ENCODE assay signal across 8 cellular contexts in genomic region chr3:194133661-194134230, GRCh38. TPM values are rescaled to one million over a fixed set of nuclear protein-coding genes. Genes with fewer than 3 reads are reported as not detected.
DNase-seq lines count a peak whose midpoint lies in the region; ATAC-seq and TF ChIP-seq lines count a peak whose summit lies in the region.

No MANE protein-coding gene starts in this region.

- H3K27me3 Mint-ChIP-seq in activated naive CD8-positive, alpha-beta T cell treated with anti-CD3 and anti-CD28 coated beads, Interleukin-2, amount 10 ng/mL, durations not matched to agents 7 days and 5 days: peaks cover 77% of the 10 kb centered on the region

- no peaks in the 10 kb centered on the region for H3K9me3 Mint-ChIP-seq in activated naive CD8-positive, alpha-beta T cell treated with anti-CD3 and anti-CD28 coated beads, Interleukin-2, amount 10 ng/mL, durations not matched to agents 7 days and 5 days

- no peaks in the 10 kb centered on the region for H3K36me3 ChIP-seq in iPS DF 6.9 (ENCODE audit: control insufficient read depth, insufficient read depth, low read length)
- no peaks in the 10 kb centered on the region for H3K36me3 ChIP-seq in sigmoid colon

- no CpG with 5 or more reads among the region's 41 CpGs for WGBS in iPS DF 6.9 (ENCODE audit: insufficient coverage, insufficient read length)
- 2 to 5% methylated on average over 41 of the region's 41 CpGs for WGBS in sigmoid colon, 2 donors

- no peak overlapping the region for H3K27ac Mint-ChIP-seq in activated naive CD8-positive, alpha-beta T cell treated with anti-CD3 and anti-CD28 coated beads, Interleukin-2, amount 10 ng/mL, durations not matched to agents 7 days and 5 days

- H3K4me3 ChIP-seq in iPS DF 6.9 (ENCODE audit: low read length) (peak overlapping the region; percentile 20; the same call in 1 of the 2 replicates), sigmoid colon (peak overlapping the region; percentile 2 to 68 (median 62))

- H3K9me3 ChIP-seq in iPS DF 6.9 (ENCODE audit: control insufficient read depth, insufficient read depth, low read length): no peaks in the 10 kb centered on the region
- H3K9me3 ChIP-seq in sigmoid colon: no peaks in the 10 kb centered on the region

- H3K27ac ChIP-seq in iPS DF 6.9 (ENCODE audit: low read length): no peak overlapping the region
- peak overlapping the region; percentile 79 to 97 (median 92) for H3K27ac ChIP-seq in sigmoid colon

- intact Hi-C loops in sigmoid colon (cut with DNase I): loop anchor here (1.0 to 5.0 kb wide), 5 partner anchors 46 to 353 kb away; no protein-coding TSS in a partner anchor

- ATAC-seq in activated naive CD8-positive, alpha-beta T cell treated with anti-CD3 and anti-CD28 coated beads, Interleukin-2, amount 10 ng/mL, durations not matched to agents 7 days and 5 days (ENCODE audit: low read depth): no peak
- ATAC-seq in HG02970 (IDR thresholded peaks at IDR 0.05; ENCODE audit: low FRiP score, unreplicated experiment): no peak

- DNase-seq in NCI-H2227 (lab: John Stamatoyannopoulos, UW; ENCODE audit: unreplicated experiment): peak; percentile 54
- DNase-seq in NCI-H2227 treated with DMSO at 0.1 percent for 48 hours (lab: John Stamatoyannopoulos, UW): no peak
- peak; percentile 53 for DNase-seq in NCI-H2171 (lab: John Stamatoyannopoulos, UW)
- no peak for DNase-seq in activated naive CD8-positive, alpha-beta T cell treated with anti-CD3 and anti-CD28 coated beads, Interleukin-2, amount 10 ng/mL, durations not matched to agents 7 days and 5 days
- DNase-seq in iPS DF 6.9 (ENCODE audit: low read depth, low spot score): no peak
- DNase-seq in sigmoid colon: peak; percentile 83
- no peak for DNase-seq in effector CD4-positive, alpha-beta T cell

- POLR2A ChIA-PET in activated naive CD8-positive, alpha-beta T cell treated with anti-CD3 and anti-CD28 coated beads, Interleukin-2, amount 10 ng/mL, durations not matched to agents 7 days and 5 days (lab: Charles Lee): no interaction called here

- no peak for TF ChIP-seq EP300 in sigmoid colon (IDR thresholded peaks at IDR 0.05)

- peak overlapping the region; percentile 76 for H3K4me3 Mint-ChIP-seq in activated naive CD8-positive, alpha-beta T cell treated with anti-CD3 and anti-CD28 coated beads, Interleukin-2, amount 10 ng/mL, durations not matched to agents 7 days and 5 days

- H3K36me3 Mint-ChIP-seq in activated naive CD8-positive, alpha-beta T cell treated with anti-CD3 and anti-CD28 coated beads, Interleukin-2, amount 10 ng/mL, durations not matched to agents 7 days and 5 days: peaks cover 2% of the 10 kb centered on the region

- TF ChIP-seq POLR2A in sigmoid colon (IDR thresholded peaks at IDR 0.05): no peak

- peaks cover 38% of the 10 kb centered on the region for H3K4me1 Mint-ChIP-seq in activated naive CD8-positive, alpha-beta T cell treated with anti-CD3 and anti-CD28 coated beads, Interleukin-2, amount 10 ng/mL, durations not matched to agents 7 days and 5 days

- no peaks in the 10 kb centered on the region for H3K27me3 ChIP-seq in iPS DF 6.9 (ENCODE audit: control insufficient read depth, insufficient read depth, low read length)
- H3K27me3 ChIP-seq in sigmoid colon: no peaks in the 10 kb centered on the region

- TF ChIP-seq CTCF in sigmoid colon (IDR thresholded peaks at IDR 0.05): no peak

- H3K4me1 ChIP-seq in iPS DF 6.9 (ENCODE audit: control insufficient read depth, insufficient read depth, low read length) (peaks cover 23% of the 10 kb centered on the region), sigmoid colon (peaks cover 0 to 69% (median 53%) of the 10 kb centered on the region in 4 donors)

RNA-seq across cellular contexts. Expression of gene HES1, which starts 2.2 kb away (rescaled TPM):
- total RNA-seq in activated naive CD8-positive, alpha-beta T cell treated with anti-CD3 and anti-CD28 coated beads, Interleukin-2, amount 10 ng/mL, durations not matched to agents 7 days and 5 days: not detected
- 10 to 100 TPM; 17.4 to 35.0 (median 23.4) TPM for total RNA-seq in sigmoid colon
- 10 to 100 TPM; 24.0 to 47.4 (median 45.4) TPM for polyA plus RNA-seq in sigmoid colon

Comparison
In these comparisons a context has a peak if more than half of its experiments do, and no peak if none do; other contexts are left out.
1. DNase-seq: peak in NCI-H2227 (single experiment), NCI-H2171 (single experiment) and sigmoid colon (single experiment); none in NCI-H2227 treated with DMSO at 0.1 percent for 48 hours (single experiment), activated naive CD8-positive, alpha-beta T cell treated with anti-CD3 and anti-CD28 coated beads, Interleukin-2, amount 10 ng/mL, durations not matched to agents 7 days and 5 days (single experiment), iPS DF 6.9 (single experiment) and effector CD4-positive, alpha-beta T cell (single experiment).
2. RNA of gene HES1, which starts 2.2 kb away (total RNA-seq): 17.4 to 35.0 TPM in sigmoid colon; not detected in activated naive CD8-positive, alpha-beta T cell treated with anti-CD3 and anti-CD28 coated beads, Interleukin-2, amount 10 ng/mL, durations not matched to agents 7 days and 5 days; every median in the first group is over 10 times any median in the second.